ENCODE assay signal across 21 cellular contexts in genomic region chr5:54398191-54398590, GRCh38. TPM values are rescaled to one million over a fixed set of nuclear protein-coding genes. Genes with fewer than 3 reads are reported as not detected.
DNase-seq lines count a peak whose midpoint lies in the region; TF ChIP-seq lines count a peak whose summit lies in the region.
"Had no signal": no experiment of that assay in that cellular context is flagged by ENCODE, and none has a peak within 500 bp of the region (broad histone marks: within the 10 kb centered on the region; RNA-seq: fewer than 3 reads in every experiment).

No MANE protein-coding gene starts in this region.

- no peak overlapping the region for H3K4me2 ChIP-seq in Loucy (ENCODE audit: low read depth, low read length, poor library complexity, severe bottlenecking)

- peak overlapping the region; percentile 68; the same call in 1 of the 2 replicates for H2AFZ ChIP-seq in Loucy (ENCODE audit: low read length)
- H2AFZ ChIP-seq: GM23248 had no signal

- no peaks in the 10 kb centered on the region for H3K4me1 ChIP-seq in Loucy (ENCODE audit: insufficient read depth, low read length, poor library complexity, severe bottlenecking)
- H3K4me1 ChIP-seq in suprapubic skin: no peaks in the 10 kb centered on the region
- no peaks in the 10 kb centered on the region for H3K4me1 ChIP-seq in breast epithelium

- H3K27ac Mint-ChIP-seq in nephron progenitor cell: peak overlapping the region; percentile 18
- H3K27ac Mint-ChIP-seq: CD4-positive, alpha-beta memory T cell had no signal

- intact Hi-C loops in breast epithelium (cut with DNase I; ENCODE audit: low total_unique reads): no loop called here

- peak; percentile 19 for DNase-seq in NAMALWA (ENCODE audit: low spot score)
- DNase-seq in NCI-H69 (lab: John Stamatoyannopoulos, UW): peak; percentile 74
- DNase-seq in nephron progenitor cell: no peak
- no peak for DNase-seq in suprapubic skin (ENCODE audit: low spot score in 2 of 2)
- no peak for DNase-seq in breast epithelium (ENCODE audit: low spot score in 2 of 2)
- no peak for DNase-seq in HuH-7 (ENCODE audit: low spot score)
- DNase-seq: C1 segment of cervical spinal cord; Calu3; CD4-positive, alpha-beta memory T cell; COR-L47; DMS53; DMS79 treated with DMSO at 0.1 percent for 48 hours; GF-D8; GM23248; H7; HCEC 1CT had no signal

- H3K4me3 Mint-ChIP-seq in nephron progenitor cell: no peak overlapping the region
- H3K4me3 Mint-ChIP-seq: CD4-positive, alpha-beta memory T cell had no signal

- H3K27ac ChIP-seq in suprapubic skin (no peak overlapping the region), breast epithelium (no peak overlapping the region)
- H3K27ac ChIP-seq: GM23248 had no signal

- no peaks in the 10 kb centered on the region for H3F3A ChIP-seq in Loucy (ENCODE audit: low read depth)

- peaks cover 7% of the 10 kb centered on the region for H3K27me3 Mint-ChIP-seq in nephron progenitor cell (ENCODE audit: low read depth, poor library complexity)
- H3K27me3 Mint-ChIP-seq: CD4-positive, alpha-beta memory T cell had no signal

- no peaks in the 10 kb centered on the region for H3K79me2 ChIP-seq in Loucy (ENCODE audit: insufficient read depth, low read length)

- H3K4me3 ChIP-seq in Loucy (ENCODE audit: low read length, poor library complexity, severe bottlenecking) (no peak overlapping the region), suprapubic skin (no peak overlapping the region), breast epithelium (no peak overlapping the region)
- H3K4me3 ChIP-seq: GM23248 had no signal

- no peak overlapping the region for H3K9ac ChIP-seq in Loucy (ENCODE audit: low read depth, low read length, poor library complexity, severe bottlenecking)
- H3K9ac ChIP-seq: GM23248 had no signal

- 92% methylated on average over 1 of the region's 1 CpG for WGBS in suprapubic skin

- TF ChIP-seq CTCF in Loucy (conservative IDR thresholded peaks at IDR 0.05; ENCODE audit: low read length) (no peak), nephron progenitor cell (IDR thresholded peaks at IDR 0.05) (no peak), suprapubic skin (IDR thresholded peaks at IDR 0.05) (no peak), breast epithelium (IDR thresholded peaks at IDR 0.05) (no peak)

- H4K20me1 ChIP-seq in Loucy (ENCODE audit: insufficient read depth, low read length, poor library complexity, severe bottlenecking): no peaks in the 10 kb centered on the region

- no peaks in the 10 kb centered on the region for H3K9me3 Mint-ChIP-seq in nephron progenitor cell

- H3K27me3 ChIP-seq in Loucy (ENCODE audit: insufficient read depth, low read length, poor library complexity, severe bottlenecking) (no peaks in the 10 kb centered on the region), suprapubic skin (no peaks in the 10 kb centered on the region), breast epithelium (no peaks in the 10 kb centered on the region)

- no peaks in the 10 kb centered on the region for H3K36me3 Mint-ChIP-seq in nephron progenitor cell (ENCODE audit: low read depth)
- H3K36me3 Mint-ChIP-seq: CD4-positive, alpha-beta memory T cell had no signal

- TF ChIP-seq POLR2A in suprapubic skin (IDR thresholded peaks at IDR 0.05) (no peak), breast epithelium (IDR thresholded peaks at IDR 0.05) (no peak)

- H3K36me3 ChIP-seq in Loucy (ENCODE audit: insufficient read depth, low read length) (no peaks in the 10 kb centered on the region), suprapubic skin (no peaks in the 10 kb centered on the region), breast epithelium (no peaks in the 10 kb centered on the region)

- H3K9me3 ChIP-seq in Loucy (ENCODE audit: insufficient read depth, low read depth, low read length) (no peaks in the 10 kb centered on the region), suprapubic skin (no peaks in the 10 kb centered on the region), breast epithelium (no peaks in the 10 kb centered on the region)

- H3K4me1 Mint-ChIP-seq in nephron progenitor cell: no peaks in the 10 kb centered on the region
- H3K4me1 Mint-ChIP-seq: CD4-positive, alpha-beta memory T cell had no signal

- H3K9me2 ChIP-seq in Loucy (replicated peaks; ENCODE audit: low read depth, low read length): no peaks in the 10 kb centered on the region

- TF ChIP-seq EP300 in suprapubic skin (IDR thresholded peaks at IDR 0.05): no peak

RNA-seq across cellular contexts. Expression of gene HSPB3, which starts 57.3 kb away (rescaled TPM):
- total RNA-seq in suprapubic skin (1 to 10 TPM in 2 of 4 donors, not detected in 2; 1.1 to 2.0 TPM), breast epithelium (not detected)
- total RNA-seq: A673; Calu3; CD4-positive, alpha-beta memory T cell; Daoy; G401; H1; H7 had no signal

Comparison
In these comparisons a context has a peak if more than half of its experiments do, and no peak if none do; other contexts are left out.
1. DNase-seq: peak in NAMALWA (single experiment) and NCI-H69 (single experiment); none in nephron progenitor cell (single experiment), suprapubic skin (0 of 2), breast epithelium (0 of 2) and HuH-7 (single experiment).